ENCODE assay signal across 9 cellular contexts in the genomic region with DNA sequence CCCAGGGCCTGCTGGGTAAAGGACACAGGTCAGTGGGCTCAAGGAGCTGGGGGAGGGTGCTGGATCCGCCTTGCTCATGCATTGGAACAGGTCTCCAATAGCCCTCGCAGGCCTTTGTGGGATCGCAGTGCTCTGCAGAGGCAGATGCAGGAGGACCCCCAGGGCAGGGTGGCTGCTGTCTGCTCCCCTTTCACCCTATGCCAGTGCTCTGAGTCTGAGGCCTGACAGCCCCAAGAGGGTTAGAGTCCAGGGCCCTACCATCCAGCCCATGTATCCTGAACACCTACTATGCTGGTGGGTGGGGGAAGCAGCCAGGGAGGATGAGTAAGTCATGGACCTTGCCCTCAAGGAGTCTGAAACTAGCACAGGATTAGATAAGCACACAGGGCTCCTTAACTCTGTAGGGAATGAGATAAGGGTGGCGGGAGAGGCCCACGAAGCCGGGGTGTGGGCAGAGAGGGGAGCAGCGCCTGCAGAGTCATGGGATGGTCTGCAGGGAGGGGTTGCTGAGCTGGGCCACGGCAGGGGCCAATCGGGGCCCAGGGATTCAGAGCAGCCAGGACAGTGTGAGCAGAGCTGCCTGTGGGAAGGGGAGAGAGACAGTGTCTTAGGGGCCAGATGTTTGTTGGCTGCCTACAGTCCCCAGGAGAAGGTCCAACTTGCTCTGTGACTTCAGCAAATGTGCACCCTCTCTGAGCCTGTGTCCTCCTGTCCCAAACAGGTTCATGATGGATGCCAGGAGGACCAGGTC. TPM values are rescaled to one million over a fixed set of nuclear protein-coding genes. Genes with fewer than 3 reads are reported as not detected.
DNase-seq lines count a peak whose midpoint lies in the region; ATAC-seq and TF ChIP-seq lines count a peak whose summit lies in the region.
"Had no signal": no experiment of that assay in that cellular context is flagged by ENCODE, and none has a peak within 500 bp of the region (broad histone marks: within the 10 kb centered on the region; RNA-seq: fewer than 3 reads in every experiment).

No MANE protein-coding gene starts in this region.

- no peaks in the 10 kb centered on the region for H3K36me3 ChIP-seq in MM.1S (replicated peaks; ENCODE audit: insufficient read depth, low read length)

- no peak overlapping the region for H3K9ac ChIP-seq in MM.1S (ENCODE audit: low read length)

- no peaks in the 10 kb centered on the region for H3K36me3 Mint-ChIP-seq in natural killer cell
- H3K36me3 Mint-ChIP-seq in natural killer cell treated with Interleukin-12 subunit alpha and Interleukin-12 subunit beta and Interleukin-15 and Interleukin-18, amount 100 ng/mL, for 72 hours: no peaks in the 10 kb centered on the region
- H3K36me3 Mint-ChIP-seq in type B pancreatic cell: no peaks in the 10 kb centered on the region

- no peak overlapping the region for H3K27ac ChIP-seq in MM.1S (ENCODE audit: low read length)

- H3K9me3 Mint-ChIP-seq in natural killer cell (no peaks in the 10 kb centered on the region), type B pancreatic cell (no peaks in the 10 kb centered on the region)
- H3K9me3 Mint-ChIP-seq in natural killer cell treated with Interleukin-12 subunit alpha and Interleukin-12 subunit beta and Interleukin-15 and Interleukin-18, amount 100 ng/mL, for 72 hours: no peaks in the 10 kb centered on the region
- H3K9me3 Mint-ChIP-seq: activated CD4-positive, alpha-beta T cell treated with anti-CD3 and anti-CD28 coated beads, Interleukin-2, amount 10 ng/mL, durations not matched to agents 24 days and 14 days had no signal

- H3K9me2 ChIP-seq in MM.1S (replicated peaks; ENCODE audit: insufficient read depth, low read length): no peaks in the 10 kb centered on the region

- H2AFZ ChIP-seq in MM.1S (ENCODE audit: low read length): no peak overlapping the region

- H3K4me3 ChIP-seq in MM.1S (ENCODE audit: low read length): no peak overlapping the region

- H3K4me1 Mint-ChIP-seq in natural killer cell (peaks cover 17 to 25% of the 10 kb centered on the region in 2 donors), type B pancreatic cell (ENCODE audit: unreplicated experiment) (peaks cover 20% of the 10 kb centered on the region)
- peaks cover 26 to 28% of the 10 kb centered on the region in 2 donors for H3K4me1 Mint-ChIP-seq in natural killer cell treated with Interleukin-12 subunit alpha and Interleukin-12 subunit beta and Interleukin-15 and Interleukin-18, amount 100 ng/mL, for 72 hours (ENCODE audit: low read depth in 2 of 2)

- H3K4me3 Mint-ChIP-seq in natural killer cell (peak overlapping the region; percentile 25), type B pancreatic cell (peak overlapping the region; percentile 44)
- no peak overlapping the region for H3K4me3 Mint-ChIP-seq in natural killer cell treated with Interleukin-12 subunit alpha and Interleukin-12 subunit beta and Interleukin-15 and Interleukin-18, amount 100 ng/mL, for 72 hours

- H3K27me3 Mint-ChIP-seq in natural killer cell (ENCODE audit: low read depth in 2 of 2) (no peaks in the 10 kb centered on the region), type B pancreatic cell (no peaks in the 10 kb centered on the region)
- no peaks in the 10 kb centered on the region for H3K27me3 Mint-ChIP-seq in natural killer cell treated with Interleukin-12 subunit alpha and Interleukin-12 subunit beta and Interleukin-15 and Interleukin-18, amount 100 ng/mL, for 72 hours
- H3K27me3 Mint-ChIP-seq: activated CD4-positive, alpha-beta T cell treated with anti-CD3 and anti-CD28 coated beads, Interleukin-2, amount 10 ng/mL, durations not matched to agents 24 days and 14 days had no signal

- no peak for TF ChIP-seq CTCF in natural killer cell (IDR thresholded peaks at IDR 0.05)
- no peak for TF ChIP-seq CTCF in type B pancreatic cell (conservative IDR thresholded peaks at IDR 0.05)
- TF ChIP-seq CTCF in MM.1S (IDR thresholded peaks at IDR 0.05; ENCODE audit: low read length): no peak

- peaks cover 22% of the 10 kb centered on the region; the same call in 1 of the 2 replicates for H3K27me3 ChIP-seq in MM.1S (replicated peaks; ENCODE audit: insufficient read depth, low read length)

- H3K79me2 ChIP-seq in MM.1S (ENCODE audit: low read length): no peaks in the 10 kb centered on the region

- H3K4me2 ChIP-seq in MM.1S (ENCODE audit: low read depth, low read length): no peak overlapping the region

- H3K9me3 ChIP-seq in MM.1S (replicated peaks; ENCODE audit: insufficient read depth, low read length): no peaks in the 10 kb centered on the region

- DNase-seq in natural killer cell: no peak
- no peak for DNase-seq in natural killer cell treated with Interleukin-12 subunit alpha and Interleukin-12 subunit beta and Interleukin-15 and Interleukin-18, amount 100 ng/mL, for 72 hours (ENCODE audit: low spot score)
- peak; percentile 45 for DNase-seq in iPS-NIHi7 (ENCODE audit: extremely low spot score)
- no peak for DNase-seq in type B pancreatic cell (ENCODE audit: extremely low spot score, unreplicated experiment)
- no peak for DNase-seq in MM.1S
- DNase-seq in RPMI8226: no peak
- DNase-seq: activated CD4-positive, alpha-beta T cell treated with anti-CD3 and anti-CD28 coated beads, Interleukin-2, amount 10 ng/mL, durations not matched to agents 24 days and 14 days; NCI-H2081; posterior cingulate gyrus had no signal

- no peaks in the 10 kb centered on the region for H3F3A ChIP-seq in MM.1S (ENCODE audit: insufficient read depth, low read length)

- ATAC-seq in natural killer cell: no peak
- no peak for ATAC-seq in natural killer cell treated with Interleukin-12 subunit alpha and Interleukin-12 subunit beta and Interleukin-15 and Interleukin-18, amount 100 ng/mL, for 72 hours

- no peak overlapping the region for H3K27ac Mint-ChIP-seq in natural killer cell
- no peak overlapping the region for H3K27ac Mint-ChIP-seq in natural killer cell treated with Interleukin-12 subunit alpha and Interleukin-12 subunit beta and Interleukin-15 and Interleukin-18, amount 100 ng/mL, for 72 hours
- H3K27ac Mint-ChIP-seq in type B pancreatic cell: peak overlapping the region; percentile 74

- 0 out of 2 replicates have a peak, but pooled peaks cover 2% of the 10 kb centered on the region for H3K4me1 ChIP-seq in MM.1S (ENCODE audit: low read length)

- no peaks in the 10 kb centered on the region for H4K20me1 ChIP-seq in MM.1S (ENCODE audit: insufficient read depth, low read length)

- intact Hi-C loops in natural killer cell (cut with micrococcal nuclease): no loop called here

RNA-seq across cellular contexts. Expression of a gene that starts 10.5 kb away (rescaled TPM):
- total RNA-seq in natural killer cell (100 to 1,000 TPM; 218 to 246 (median 225) TPM), type B pancreatic cell (ENCODE audit: low replicate concordance) (86.6 and 121 TPM in 2 replicates)
- total RNA-seq in natural killer cell treated with Interleukin-12 subunit alpha and Interleukin-12 subunit beta and Interleukin-15 and Interleukin-18, amount 100 ng/mL, for 72 hours: 100 to 1,000 TPM; 202 to 235 TPM

RNA-seq across cellular contexts. Expression of a gene that starts 28.1 kb away (rescaled TPM):
- total RNA-seq in natural killer cell (100 to 1,000 TPM; 165 to 321 (median 259) TPM), type B pancreatic cell (ENCODE audit: low replicate concordance) (26.8 and 30.8 TPM in 2 replicates)
- 10 to 100 TPM; 24.1 to 31.9 TPM for total RNA-seq in natural killer cell treated with Interleukin-12 subunit alpha and Interleukin-12 subunit beta and Interleukin-15 and Interleukin-18, amount 100 ng/mL, for 72 hours

RNA-seq across cellular contexts. Expression of a gene that starts 35.6 kb away (rescaled TPM):
- total RNA-seq in natural killer cell (10 to 100 TPM; 27.8 to 31.5 (median 28.5) TPM), type B pancreatic cell (ENCODE audit: low replicate concordance) (14.8 and 19.4 TPM in 2 replicates)
- 10 to 100 TPM; 32.6 to 35.6 TPM for total RNA-seq in natural killer cell treated with Interleukin-12 subunit alpha and Interleukin-12 subunit beta and Interleukin-15 and Interleukin-18, amount 100 ng/mL, for 72 hours

RNA-seq across cellular contexts. Expression of a gene that starts 44.5 kb away (rescaled TPM):
- total RNA-seq in natural killer cell (10 to 100 TPM in 2 of 3 donors, 1 to 10 TPM in 1; 8.2 to 12.7 (median 10.7) TPM), type B pancreatic cell (ENCODE audit: low replicate concordance) (20.1 and 47.7 TPM in 2 replicates)
- 1 to 10 TPM in 1 of 2 donors, under 1 TPM in 1; 0.59 to 1.9 TPM for total RNA-seq in natural killer cell treated with Interleukin-12 subunit alpha and Interleukin-12 subunit beta and Interleukin-15 and Interleukin-18, amount 100 ng/mL, for 72 hours

RNA-seq across cellular contexts. Expression of a gene that starts 46.8 kb away (rescaled TPM):
- total RNA-seq in natural killer cell (not detected), type B pancreatic cell (ENCODE audit: low replicate concordance) (0.85 TPM in 1 of 2 replicates, not detected in the other)
- total RNA-seq in natural killer cell treated with Interleukin-12 subunit alpha and Interleukin-12 subunit beta and Interleukin-15 and Interleukin-18, amount 100 ng/mL, for 72 hours: not detected
- total RNA-seq: activated CD4-positive, alpha-beta T cell treated with anti-CD3 and anti-CD28 coated beads, Interleukin-2, amount 10 ng/mL, durations not matched to agents 24 days and 14 days had no signal
